In the genomic region with DNA sequence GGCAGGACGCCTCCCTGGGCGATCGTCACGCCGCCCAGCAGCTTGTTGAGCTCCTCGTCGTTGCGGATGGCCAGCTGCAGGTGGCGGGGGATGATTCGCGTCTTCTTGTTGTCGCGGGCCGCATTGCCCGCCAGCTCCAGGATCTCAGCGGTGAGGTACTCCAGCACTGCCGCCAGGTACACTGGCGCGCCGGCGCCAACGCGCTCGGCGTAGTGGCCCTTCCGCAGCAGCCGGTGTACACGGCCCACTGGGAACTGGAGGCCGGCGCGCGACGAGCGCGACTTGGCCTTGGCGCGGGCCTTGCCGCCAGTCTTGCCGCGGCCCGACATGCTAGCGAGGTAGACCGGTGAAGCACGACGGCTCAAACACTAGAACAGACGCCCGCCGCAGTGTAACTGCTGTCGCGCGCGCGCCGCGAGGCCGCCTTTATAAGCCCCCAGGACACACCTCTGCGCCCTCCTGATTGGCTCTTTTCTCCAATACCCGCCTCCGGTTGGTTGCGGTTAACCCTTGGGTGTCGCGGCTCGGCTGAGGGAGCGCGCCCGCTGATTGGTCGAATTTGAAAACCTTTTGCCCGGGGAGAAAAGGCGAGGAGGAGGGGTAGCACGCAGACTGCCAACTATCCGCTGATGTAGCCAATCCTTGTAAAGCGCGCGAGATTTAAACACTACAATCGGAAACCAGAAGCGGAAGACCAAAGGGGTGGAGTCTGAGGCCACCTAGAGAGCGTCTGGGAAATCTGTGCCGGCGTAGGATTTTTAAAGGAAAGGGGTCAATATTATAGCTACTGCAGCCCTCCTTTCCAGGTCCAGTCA, we compare ENCODE assay signal across 8 cellular contexts. TPM values are rescaled to one million over a fixed set of nuclear protein-coding genes. Genes with fewer than 3 reads are reported as not detected.
A peak's percentile ranks its signal among the peaks of the same experiment; 100 is the strongest.
DNase-seq lines count a peak whose midpoint lies in the region; ATAC-seq and TF ChIP-seq lines count a peak whose summit lies in the region.

No MANE protein-coding gene starts in this region.

- H3K9me3 ChIP-seq in T-helper 17 cell (ENCODE audit: control insufficient read depth, low read length, poor library complexity, severe bottlenecking): no peaks in the 10 kb centered on the region

- H3K4me1 Mint-ChIP-seq in T-helper 17 cell (peaks cover 32% of the 10 kb centered on the region), progenitor cell of endocrine pancreas (ENCODE audit: low read depth) (peaks cover 16% of the 10 kb centered on the region)

- peak; percentile 81 for ATAC-seq in GM18502 (IDR thresholded peaks at IDR 0.05; ENCODE audit: poor library complexity, unreplicated experiment)
- peak; percentile 86 for ATAC-seq in HG02943 (IDR thresholded peaks at IDR 0.05; ENCODE audit: low read depth, unreplicated experiment)
- peak; percentile 91 for ATAC-seq in T-helper 17 cell
- ATAC-seq in left ventricle myocardium superior: peak; percentile 96

- H3K36me3 Mint-ChIP-seq in T-helper 17 cell (ENCODE audit: low read depth) (peaks cover 4% of the 10 kb centered on the region), progenitor cell of endocrine pancreas (ENCODE audit: insufficient read depth) (peaks cover 25% of the 10 kb centered on the region)

- DNase-seq in NCI-H1694 treated with DMSO at 0.1 percent for 48 hours (lab: John Stamatoyannopoulos, UW) (peak; percentile 87), T-helper 17 cell (peak; percentile 95 to 99 (median 99)), anterior cingulate cortex (lab: John Stamatoyannopoulos, UW) (peak; percentile 93 to 100 (median 99)), left ventricle myocardium superior (peak; percentile 98), progenitor cell of endocrine pancreas (ENCODE audit: low spot score, unreplicated experiment) (peak; percentile 98), ureter (ENCODE audit: low spot score) (peak; percentile 100)

- TF ChIP-seq CTCF in progenitor cell of endocrine pancreas (IDR thresholded peaks at IDR 0.05; ENCODE audit: unreplicated experiment): no peak

- H3K4me3 Mint-ChIP-seq in T-helper 17 cell: peak overlapping the region; percentile 95
- peak overlapping the region; percentile 90 for H3K4me3 Mint-ChIP-seq in progenitor cell of endocrine pancreas (ENCODE audit: low read depth)

- intact Hi-C loops in left ventricle myocardium superior (cut with micrococcal nuclease): no loop called here

- H3K27ac Mint-ChIP-seq in T-helper 17 cell (peak overlapping the region; percentile 97), progenitor cell of endocrine pancreas (peak overlapping the region; percentile 97)

- no peaks in the 10 kb centered on the region for H3K9me3 Mint-ChIP-seq in progenitor cell of endocrine pancreas (ENCODE audit: low read depth)

- no peaks in the 10 kb centered on the region for H3K27me3 Mint-ChIP-seq in T-helper 17 cell
- no peaks in the 10 kb centered on the region for H3K27me3 Mint-ChIP-seq in progenitor cell of endocrine pancreas

RNA-seq across cellular contexts. Expression of gene DPAGT1, which starts 6.4 kb away (rescaled TPM):
- total RNA-seq in T-helper 17 cell: 10 to 100 TPM; 18.9 to 20.5 TPM
- total RNA-seq in left ventricle myocardium superior: 18.6 TPM
- total RNA-seq in progenitor cell of endocrine pancreas: 53.4 and 60.8 TPM in 2 replicates
- 45.4 TPM for total RNA-seq in ureter

RNA-seq across cellular contexts. Expression of gene HMBS, which starts 10.6 kb away (rescaled TPM):
- total RNA-seq in T-helper 17 cell: 1 to 10 TPM; 8.7 to 9.1 TPM
- 24.9 TPM for total RNA-seq in left ventricle myocardium superior
- total RNA-seq in progenitor cell of endocrine pancreas: 39.0 and 39.8 TPM in 2 replicates
- total RNA-seq in ureter: 26.4 TPM

RNA-seq across cellular contexts. Expression of gene C2CD2L, which starts 11.9 kb away (rescaled TPM):
- total RNA-seq in T-helper 17 cell (10 to 100 TPM; 20.9 to 24.6 TPM), left ventricle myocardium superior (9.6 TPM), progenitor cell of endocrine pancreas (7.2 and 7.3 TPM in 2 replicates), ureter (10.1 TPM)

RNA-seq across cellular contexts. Expression of gene HINFP, which starts 26.1 kb away (rescaled TPM):
- total RNA-seq in T-helper 17 cell: 10 to 100 TPM; 22.3 to 26.1 TPM
- 12.8 TPM for total RNA-seq in left ventricle myocardium superior
- 48.7 and 52.2 TPM in 2 replicates for total RNA-seq in progenitor cell of endocrine pancreas
- 28.8 TPM for total RNA-seq in ureter

RNA-seq across cellular contexts. Expression of gene VPS11, which starts 27.7 kb away (rescaled TPM):
- total RNA-seq in T-helper 17 cell (10 to 100 TPM; 58.3 to 68.0 TPM), left ventricle myocardium superior (23.0 TPM), progenitor cell of endocrine pancreas (36.3 and 37.2 TPM in 2 replicates), ureter (38.6 TPM)

Comparison
In these comparisons a context has a peak if more than half of its experiments do, and no peak if none do; other contexts are left out.
1. Peak in every context shown above with its lines: DNase-seq and ATAC-seq.